Comparison of ENCODE assay signal across 8 cellular contexts in genomic region chr1:9249534-9250335, GRCh38.
DNase-seq lines count a peak whose midpoint lies in the region; ATAC-seq and TF ChIP-seq lines count a peak whose summit lies in the region.

No MANE protein-coding gene starts in this region.

- no peak overlapping the region for H3K4me3 ChIP-seq in astrocyte of the spinal cord (ENCODE audit: low read depth, low read length)

- TF ChIP-seq CTCF in GM12873 (IDR thresholded peaks at IDR 0.05; ENCODE audit: insufficient read depth, low read depth, low read length, missing control alignments) (peak; percentile 74), astrocyte of the spinal cord (IDR thresholded peaks at IDR 0.05; ENCODE audit: low read depth, low read length) (peak; percentile 80)

- ATAC-seq in GM18861 (IDR thresholded peaks at IDR 0.05; ENCODE audit: unreplicated experiment) (no peak), HG03095 (IDR thresholded peaks at IDR 0.05; ENCODE audit: unreplicated experiment) (no peak)

- in situ Hi-C loops in astrocyte of the spinal cord (cut with HindIII; ENCODE audit: low sequenced_read_pairs) = no loop called here

- DNase-seq in NCI-H526 (lab: John Stamatoyannopoulos, UW) (peak; percentile 19 to 68), astrocyte of the spinal cord (ENCODE audit: low read depth, low spot score) (no peak), kidney glomerular epithelial cell (lab: John Stamatoyannopoulos, UW) (peak; percentile 40), NCI-H2107 treated with DMSO at 0.1 percent for 48 hours (lab: John Stamatoyannopoulos, UW; ENCODE audit: unreplicated experiment) (no peak)
- peak; percentile 68 for DNase-seq in stimulated activated CD8-positive, alpha-beta memory T cell treated with anti-CD3 and anti-CD28 coated beads, Interleukin-4, amount 100 ng/mL, for 48 hours

Comparison
In these comparisons a context has a peak if more than half of its experiments do, and no peak if none do; other contexts are left out.
1. DNase-seq: peak in NCI-H526 (2 of 2), kidney glomerular epithelial cell (single experiment) and stimulated activated CD8-positive, alpha-beta memory T cell treated with anti-CD3 and anti-CD28 coated beads, Interleukin-4, amount 100 ng/mL, for 48 hours (single experiment); none in astrocyte of the spinal cord (single experiment) and NCI-H2107 treated with DMSO at 0.1 percent for 48 hours (single experiment).